15 cellular contexts compared by ENCODE assay signal in the genomic region with DNA sequence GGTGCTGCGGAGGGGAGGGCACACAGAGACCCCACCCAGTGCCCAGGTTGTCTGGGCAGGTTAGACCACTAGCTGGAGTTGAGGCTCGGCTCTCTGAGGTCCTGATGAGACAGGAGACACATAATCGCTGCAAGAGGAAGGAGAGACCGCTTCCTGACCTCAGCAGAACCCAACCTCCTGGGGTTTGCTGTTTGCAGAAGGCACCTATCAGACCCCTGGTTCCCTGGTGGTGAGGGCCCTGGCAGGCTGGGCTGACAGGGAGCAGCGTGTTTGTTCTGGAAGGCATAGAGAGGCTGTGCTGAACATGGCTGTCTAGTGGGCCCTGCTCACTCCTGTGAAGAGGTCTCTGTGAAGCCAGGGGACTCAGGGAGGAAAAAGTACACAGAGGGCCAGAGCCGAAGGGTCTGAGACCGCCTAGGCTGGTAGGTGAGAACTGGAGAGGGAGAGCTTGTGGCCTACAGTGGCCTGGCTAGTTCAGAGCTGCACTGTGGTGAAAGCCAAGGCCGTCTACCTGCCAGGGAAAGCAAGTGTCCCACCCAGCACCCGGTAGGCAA. TPM values are rescaled to one million over a fixed set of nuclear protein-coding genes. Genes with fewer than 3 reads are reported as not detected.
DNase-seq lines count a peak whose midpoint lies in the region; ATAC-seq and TF ChIP-seq lines count a peak whose summit lies in the region.
"Had no signal": no experiment of that assay in that cellular context is flagged by ENCODE, and none has a peak within 500 bp of the region (broad histone marks: within the 10 kb centered on the region; RNA-seq: fewer than 3 reads in every experiment).

No MANE protein-coding gene starts in this region.

- TF ChIP-seq EP300 in tibial nerve (IDR thresholded peaks at IDR 0.05), result no peak

- peak overlapping the region; percentile 89 for H3K27ac Mint-ChIP-seq in activated naive CD4-positive, alpha-beta T cell treated with anti-CD3 and anti-CD28 coated beads, Interleukin-2, amount 10 ng/mL, durations not matched to agents 7 days and 5 days
- peak overlapping the region; percentile 96 for H3K27ac Mint-ChIP-seq in activated CD8-positive, alpha-beta T cell treated with anti-CD3 and anti-CD28 coated beads, Interleukin-2, amount 10 ng/mL, durations not matched to agents 7 days and 5 days
- H3K27ac Mint-ChIP-seq in memory B cell, result no peak overlapping the region
- H3K27ac Mint-ChIP-seq: activated naive CD4-positive, alpha-beta T cell treated with anti-CD3 and anti-CD28 coated beads for 36 hours had no signal

- H3K36me3 Mint-ChIP-seq in activated naive CD4-positive, alpha-beta T cell treated with anti-CD3 and anti-CD28 coated beads, Interleukin-2, amount 10 ng/mL, durations not matched to agents 7 days and 5 days, result no peaks in the 10 kb centered on the region
- H3K36me3 Mint-ChIP-seq in activated CD8-positive, alpha-beta T cell treated with anti-CD3 and anti-CD28 coated beads, Interleukin-2, amount 10 ng/mL, durations not matched to agents 7 days and 5 days (ENCODE audit: low read depth), result peaks cover 3% of the 10 kb centered on the region
- H3K36me3 Mint-ChIP-seq in memory B cell, result no peaks in the 10 kb centered on the region

- 89 to 90% methylated on average over 8 to 9 of the region's 9 CpGs for WGBS in tibial nerve, 2 donors

- peaks cover 26% of the 10 kb centered on the region for H3K4me1 Mint-ChIP-seq in activated naive CD4-positive, alpha-beta T cell treated with anti-CD3 and anti-CD28 coated beads, Interleukin-2, amount 10 ng/mL, durations not matched to agents 7 days and 5 days
- H3K4me1 Mint-ChIP-seq in activated CD8-positive, alpha-beta T cell treated with anti-CD3 and anti-CD28 coated beads, Interleukin-2, amount 10 ng/mL, durations not matched to agents 7 days and 5 days (ENCODE audit: low read depth), result peaks cover 50% of the 10 kb centered on the region
- H3K4me1 Mint-ChIP-seq in memory B cell, result peaks cover 29% of the 10 kb centered on the region

- ATAC-seq in activated CD8-positive, alpha-beta T cell treated with anti-CD3 and anti-CD28 coated beads, Interleukin-2, amount 10 ng/mL, durations not matched to agents 7 days and 5 days, result peak; percentile 85
- ATAC-seq in memory B cell (ENCODE audit: low read depth), result peak; percentile 27
- no peak for ATAC-seq in GM19395 (IDR thresholded peaks at IDR 0.05; ENCODE audit: unreplicated experiment)
- ATAC-seq: esophagus mucosa had no signal

- no peaks in the 10 kb centered on the region for H3K9me3 ChIP-seq in tibial nerve
- H3K9me3 ChIP-seq: SJSA1 had no signal

- POLR2A ChIA-PET in activated CD8-positive, alpha-beta T cell treated with anti-CD3 and anti-CD28 coated beads, Interleukin-2, amount 10 ng/mL, durations not matched to agents 7 days and 5 days (lab: Charles Lee), result interaction anchor here (1.4 kb wide), 1 partner anchor 90 kb away, joined by 4 read pairs; a partner anchor contains a TSS

- H3K36me3 ChIP-seq in tibial nerve, result no peaks in the 10 kb centered on the region

- TF ChIP-seq POLR2A in tibial nerve (IDR thresholded peaks at IDR 0.05), result no peak

- no peaks in the 10 kb centered on the region for H3K27me3 Mint-ChIP-seq in activated naive CD4-positive, alpha-beta T cell treated with anti-CD3 and anti-CD28 coated beads, Interleukin-2, amount 10 ng/mL, durations not matched to agents 7 days and 5 days
- H3K27me3 Mint-ChIP-seq in activated CD8-positive, alpha-beta T cell treated with anti-CD3 and anti-CD28 coated beads, Interleukin-2, amount 10 ng/mL, durations not matched to agents 7 days and 5 days (ENCODE audit: low read depth), result no peaks in the 10 kb centered on the region
- peaks cover 2% of the 10 kb centered on the region for H3K27me3 Mint-ChIP-seq in memory B cell

- no peak overlapping the region for H3K4me3 Mint-ChIP-seq in activated naive CD4-positive, alpha-beta T cell treated with anti-CD3 and anti-CD28 coated beads, Interleukin-2, amount 10 ng/mL, durations not matched to agents 7 days and 5 days
- peak overlapping the region; percentile 68 for H3K4me3 Mint-ChIP-seq in activated CD8-positive, alpha-beta T cell treated with anti-CD3 and anti-CD28 coated beads, Interleukin-2, amount 10 ng/mL, durations not matched to agents 7 days and 5 days
- H3K4me3 Mint-ChIP-seq in memory B cell, result no peak overlapping the region
- H3K4me3 Mint-ChIP-seq: activated naive CD4-positive, alpha-beta T cell treated with anti-CD3 and anti-CD28 coated beads for 36 hours had no signal

- DNase-seq in activated naive CD4-positive, alpha-beta T cell treated with anti-CD3 and anti-CD28 coated beads, Interleukin-2, amount 10 ng/mL, durations not matched to agents 7 days and 5 days, result peak; percentile 52
- no peak for DNase-seq in activated naive CD4-positive, alpha-beta T cell treated with anti-CD3 and anti-CD28 coated beads, Interleukin-2, amount 50 U/mL, for 16 hours
- DNase-seq in activated CD8-positive, alpha-beta T cell treated with anti-CD3 and anti-CD28 coated beads, Interleukin-2, amount 10 ng/mL, durations not matched to agents 7 days and 5 days, result peak; percentile 88
- no peak for DNase-seq in memory B cell (ENCODE audit: low spot score in 2 of 2)
- no peak for DNase-seq in tibial nerve (ENCODE audit: low spot score in 2 of 2)
- no peak for DNase-seq in AML-193 (lab: John Stamatoyannopoulos, UW)
- no peak for DNase-seq in NCI-H1105 treated with DMSO at 0.1 percent for 48 hours (lab: John Stamatoyannopoulos, UW)
- DNase-seq: activated naive CD4-positive, alpha-beta T cell treated with anti-CD3 and anti-CD28 coated beads for 36 hours; KBM-7; NCI-H2029 treated with DMSO at 0.1 percent for 48 hours had no signal

- no peaks in the 10 kb centered on the region for H3K27me3 ChIP-seq in tibial nerve
- H3K27me3 ChIP-seq: SJSA1 had no signal

- no peaks in the 10 kb centered on the region for H3K9me3 Mint-ChIP-seq in activated naive CD4-positive, alpha-beta T cell treated with anti-CD3 and anti-CD28 coated beads, Interleukin-2, amount 10 ng/mL, durations not matched to agents 7 days and 5 days
- H3K9me3 Mint-ChIP-seq in activated CD8-positive, alpha-beta T cell treated with anti-CD3 and anti-CD28 coated beads, Interleukin-2, amount 10 ng/mL, durations not matched to agents 7 days and 5 days (ENCODE audit: insufficient read depth), result no peaks in the 10 kb centered on the region
- no peaks in the 10 kb centered on the region for H3K9me3 Mint-ChIP-seq in memory B cell
- H3K9me3 Mint-ChIP-seq: activated naive CD4-positive, alpha-beta T cell treated with anti-CD3 and anti-CD28 coated beads for 36 hours had no signal

- no peak for TF ChIP-seq CTCF in tibial nerve (IDR thresholded peaks at IDR 0.05)

- H3K4me3 ChIP-seq in tibial nerve, result no peak overlapping the region
- H3K4me3 ChIP-seq: SJSA1 had no signal

- peaks cover 0 to 31% (median 12%) of the 10 kb centered on the region in 4 donors for H3K4me1 ChIP-seq in tibial nerve
- H3K4me1 ChIP-seq: SJSA1 had no signal

- peak overlapping the region in 3 of 4 donors; percentile 16 to 76 (median 72) for H3K27ac ChIP-seq in tibial nerve
- H3K27ac ChIP-seq: SJSA1, VCaP had no signal

- CTCF ChIA-PET in activated naive CD4-positive, alpha-beta T cell treated with anti-CD3 and anti-CD28 coated beads, Interleukin-2, amount 10 ng/mL, durations not matched to agents 7 days and 5 days (lab: Charles Lee), result interaction anchor here (1.9 kb wide), 1 partner anchor 41 kb away, joined by 7 read pairs; no protein-coding TSS in a partner anchor
- CTCF ChIA-PET in activated CD8-positive, alpha-beta T cell treated with anti-CD3 and anti-CD28 coated beads, Interleukin-2, amount 10 ng/mL, durations not matched to agents 7 days and 5 days (lab: Charles Lee), result interaction anchor here (1.0 to 2.7 kb wide), 5 partner anchors 41 to 101 kb away, joined by 3 to 18 read pairs (median 8); no protein-coding TSS in a partner anchor

RNA-seq across cellular contexts. Expression of a gene that starts 39.4 kb away (rescaled TPM):
- total RNA-seq in activated CD8-positive, alpha-beta T cell treated with anti-CD3 and anti-CD28 coated beads, Interleukin-2, amount 10 ng/mL, durations not matched to agents 7 days and 5 days, result not detected
- 1 to 10 TPM; 1.8 to 5.7 (median 4.4) TPM for total RNA-seq in tibial nerve
- total RNA-seq: activated naive CD4-positive, alpha-beta T cell treated with anti-CD3 and anti-CD28 coated beads for 36 hours; osteocyte; SJSA1 had no signal

RNA-seq across cellular contexts. Expression of a gene that starts 59.2 kb away (rescaled TPM):
- total RNA-seq in activated CD8-positive, alpha-beta T cell treated with anti-CD3 and anti-CD28 coated beads, Interleukin-2, amount 10 ng/mL, durations not matched to agents 7 days and 5 days, result 10 to 100 TPM; 19.5 to 21.4 TPM
- total RNA-seq in tibial nerve, result 10 to 100 TPM in 1 of 4 donors, 1 to 10 TPM in 3; 4.4 to 11.1 (median 8.6) TPM

Comparison
In these comparisons a context has a peak if more than half of its experiments do, and no peak if none do; other contexts are left out.
1. DNase-seq: peak in activated naive CD4-positive, alpha-beta T cell treated with anti-CD3 and anti-CD28 coated beads, Interleukin-2, amount 10 ng/mL, durations not matched to agents 7 days and 5 days (single experiment) and activated CD8-positive, alpha-beta T cell treated with anti-CD3 and anti-CD28 coated beads, Interleukin-2, amount 10 ng/mL, durations not matched to agents 7 days and 5 days (single experiment); none in activated naive CD4-positive, alpha-beta T cell treated with anti-CD3 and anti-CD28 coated beads, Interleukin-2, amount 50 U/mL, for 16 hours (single experiment), memory B cell (0 of 2), tibial nerve (0 of 2), AML-193 (0 of 2) and NCI-H1105 treated with DMSO at 0.1 percent for 48 hours (single experiment).